In the genomic region with DNA sequence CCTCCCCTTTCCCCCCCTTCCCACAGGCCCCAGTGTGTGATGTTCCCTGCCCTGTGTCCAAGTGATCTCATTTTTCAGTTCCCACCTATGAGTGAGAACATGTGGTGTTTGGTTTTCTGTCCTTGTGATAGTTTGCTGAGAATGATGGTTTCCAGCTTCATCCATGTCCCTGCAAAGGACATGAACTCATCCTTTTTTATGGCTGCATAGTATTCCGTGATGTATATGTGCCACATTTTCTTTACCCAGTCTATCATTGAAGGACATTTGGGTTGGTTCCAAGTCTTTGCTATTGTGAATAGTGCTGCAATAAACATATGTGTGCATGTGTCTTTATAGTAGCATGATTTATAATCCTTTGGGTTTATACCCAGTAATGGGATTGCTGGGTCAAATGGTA, we compare ENCODE assay signal across 4 cellular contexts.
DNase-seq lines count a peak whose midpoint lies in the region; ATAC-seq, FAIRE-seq and TF ChIP-seq lines count a peak whose summit lies in the region.
"Not testable (repeated sequence)": the region's sequence is repeated elsewhere in the genome, so short reads cannot be mapped to it uniquely, and the experiment has no call there.

No MANE protein-coding gene starts in this region.

- H3K4me1 ChIP-seq in HEK293 (ENCODE audit: control insufficient read depth, insufficient read depth, low read length); K562 (replicated peaks in 1 of 2; ENCODE audit: control insufficient read depth in 2 of 2, insufficient read depth in 2 of 2, low read length in 2 of 2): not testable (repeated sequence)

- H2AFZ ChIP-seq in K562 (ENCODE audit: low read depth, low read length): not testable (repeated sequence)

- not testable (repeated sequence) for H3K9me3 ChIP-seq in HEK293 (ENCODE audit: control insufficient read depth, insufficient read depth, low read depth, low read length); K562 (replicated peaks; ENCODE audit: control insufficient read depth, insufficient read depth, low read depth, low read length)

- not testable (repeated sequence) for H3K4me3 ChIP-seq in HEK293 (ENCODE audit: low read depth, low read length); K562

- not testable (repeated sequence) for H3K36me3 Mint-ChIP-seq in nephron progenitor cell (ENCODE audit: low read depth)

- H3K27ac ChIP-seq in HEK293 (ENCODE audit: extremely low read depth, low read depth, low read length); K562 (ENCODE audit: extremely low read depth, low read depth, low read length): not testable (repeated sequence)

- not testable (repeated sequence) for BruUV-seq in K562 (replicated peaks; lab: Mats Ljungman, UMichigan)

- 0% methylated on average over 1 of the region's 1 CpG for WGBS in K562 (ENCODE audit: insufficient coverage, low coverage, missing lambda C conversion rate)

- TF ChIP-seq RAD21 in K562 (CRISPR knock-in tag; conservative IDR thresholded peaks at IDR 0.05 in 1 of 2, IDR thresholded peaks at IDR 0.05 in 1 of 2): not testable (repeated sequence)

- not testable (repeated sequence) for H4K20me1 ChIP-seq in K562 (replicated peaks; ENCODE audit: control insufficient read depth, insufficient read depth, low read length)

- H3K4me2 ChIP-seq in K562 (ENCODE audit: insufficient read depth, low read length): not testable (repeated sequence)

- H3K27ac Mint-ChIP-seq in nephron progenitor cell: peak overlapping the region; percentile 20

- not testable (repeated sequence) for H3K36me3 ChIP-seq in HEK293 (ENCODE audit: control insufficient read depth in 2 of 2, insufficient read depth in 1 of 2, low read length in 2 of 2); K562 (ENCODE audit: control insufficient read depth, insufficient read depth, low read length)

- not testable (repeated sequence) for FAIRE-seq in K562 (lab: Jason Lieb, UNC)

- not testable (repeated sequence) for H3K9ac ChIP-seq in K562 (ENCODE audit: insufficient read depth in 1 of 2, low read depth in 2 of 2, low read length in 2 of 2)

- DNase-seq in K562 (ENCODE audit: extremely low read depth in 1 of 4, low spot score in 3 of 4); nephron progenitor cell: not testable (repeated sequence)

- in situ Hi-C loops in K562 (cut with MboI): not testable (repeated sequence)

- TF ChIP-seq EP300 in K562 (IDR thresholded peaks at IDR 0.05; ENCODE audit: low read length): not testable (repeated sequence)

- CTCF ChIA-PET in HEK293 (lab: Yijun Ruan, JAX): interaction anchor here (0.7 to 0.8 kb wide), 2 partner anchors 13 to 44 kb away, joined by 3 to 4 read pairs; no protein-coding TSS in a partner anchor
- CTCF ChIA-PET in K562 (lab: Yijun Ruan, JAX; ENCODE audit: low intra/inter-chr PET ratio): not testable (repeated sequence)

- POLR2A ChIA-PET in HEK293 (lab: Yijun Ruan, JAX); K562 (lab: Yijun Ruan, JAX): not testable (repeated sequence)

- peaks cover 94% of the 10 kb centered on the region for H3K4me1 Mint-ChIP-seq in nephron progenitor cell

- H3K9me3 Mint-ChIP-seq in nephron progenitor cell: not testable (repeated sequence)

- not testable (repeated sequence) for H3K9me1 ChIP-seq in K562 (ENCODE audit: control insufficient read depth, insufficient read depth, low read length)

- ATAC-seq in SK-N-SH treated with all-trans-retinoic acid at 6 μM for 48 hours, K562: not testable (repeated sequence)

- not testable (repeated sequence) for H3K27me3 ChIP-seq in K562 (ENCODE audit: control insufficient read depth in 2 of 2, insufficient read depth in 2 of 2, low read length in 2 of 2)

- intact Hi-C loops in K562 (cut with micrococcal nuclease): not testable (repeated sequence)

- H3K27me3 Mint-ChIP-seq in nephron progenitor cell (ENCODE audit: low read depth, poor library complexity): not testable (repeated sequence)

- TF ChIP-seq CTCF in HEK293 (tag by site-specific recombination; IDR thresholded peaks at IDR 0.05); K562 (IDR thresholded peaks at IDR 0.05 in 2 of 3, conservative IDR thresholded peaks at IDR 0.05 in 1 of 3; ENCODE audit: insufficient read depth in 2 of 3, low read depth in 1 of 3, low read length in 3 of 3); nephron progenitor cell (IDR thresholded peaks at IDR 0.05): not testable (repeated sequence)

- not testable (repeated sequence) for H3K79me2 ChIP-seq in K562 (ENCODE audit: control insufficient read depth, insufficient read depth, low read length)

- H3K4me3 Mint-ChIP-seq in nephron progenitor cell: not testable (repeated sequence)

- not testable (repeated sequence) for TF ChIP-seq POLR2A in K562 (conservative IDR thresholded peaks at IDR 0.05)

TF ChIP-seq in HEK293, 187 proteins besides CTCF, POLR2A, EP300 and RAD21:
- peak; percentile 92 for TF ChIP-seq ZNF146 (tag by site-specific recombination; IDR thresholded peaks at IDR 0.05)
- TF ChIP-seq, protein P1, sequence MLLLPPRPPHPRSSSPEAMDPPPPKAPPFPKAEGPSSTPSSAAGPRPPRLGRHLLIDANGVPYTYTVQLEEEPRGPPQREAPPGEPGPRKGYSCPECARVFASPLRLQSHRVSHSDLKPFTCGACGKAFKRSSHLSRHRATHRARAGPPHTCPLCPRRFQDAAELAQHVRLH (tag by site-specific recombination; IDR thresholded peaks at IDR 0.05): peak; percentile 40; the same call in 1 of the 2 replicates

TF ChIP-seq in SK-N-SH treated with all-trans-retinoic acid at 6 μM for 48 hours, 23 proteins besides CTCF, POLR2A, EP300 and RAD21:
- TF ChIP-seq ZNF8 (CRISPR knock-in tag; IDR thresholded peaks at IDR 0.05): peak; percentile 41; the same call in 1 of the 2 replicates
TF ChIP-seq in SK-N-SH treated with all-trans-retinoic acid at 6 μM for 48 hours: peak in this region for 1; not testable (repeated sequence) for 22.

TF ChIP-seq in K562, 482 proteins besides CTCF, POLR2A, EP300 and RAD21:
- peak; percentile 24 for TF ChIP-seq ZNF146 (CRISPR knock-in tag; IDR thresholded peaks at IDR 0.05; ENCODE audit: unreplicated experiment)
